ENCODE assay signal across 11 cellular contexts in the genomic region with DNA sequence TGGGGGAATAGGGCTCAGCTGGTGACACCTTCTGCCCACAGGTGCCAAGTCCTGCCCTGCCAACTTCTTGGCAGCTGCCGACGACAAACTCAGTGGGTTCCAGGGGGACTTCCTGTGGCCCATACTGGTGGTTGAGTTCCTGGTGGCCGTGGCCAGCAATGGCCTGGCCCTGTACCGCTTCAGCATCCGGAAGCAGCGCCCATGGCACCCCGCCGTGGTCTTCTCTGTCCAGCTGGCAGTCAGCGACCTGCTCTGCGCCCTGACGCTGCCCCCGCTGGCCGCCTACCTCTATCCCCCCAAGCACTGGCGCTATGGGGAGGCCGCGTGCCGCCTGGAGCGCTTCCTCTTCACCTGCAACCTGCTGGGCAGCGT. TPM values are rescaled to one million over a fixed set of nuclear protein-coding genes. Genes with fewer than 3 reads are reported as not detected.
DNase-seq lines count a peak whose midpoint lies in the region; ATAC-seq and TF ChIP-seq lines count a peak whose summit lies in the region.
"Had no signal": no experiment of that assay in that cellular context is flagged by ENCODE, and none has a peak within 500 bp of the region (broad histone marks: within the 10 kb centered on the region; RNA-seq: fewer than 3 reads in every experiment).

No MANE protein-coding gene starts in this region.

- DNase-seq in NCI-H146 (lab: John Stamatoyannopoulos, UW) (peak; percentile 29), NCI-H146 treated with DMSO at 0.1 percent for 48 hours (lab: John Stamatoyannopoulos, UW; ENCODE audit: unreplicated experiment) (no peak), natural killer cell (peak; percentile 40), GF-D8 (lab: John Stamatoyannopoulos, UW) (no peak), NCI-H510A treated with DMSO at 0.1 percent for 48 hours (lab: John Stamatoyannopoulos, UW) (no peak), GM10266 (ENCODE audit: extremely low spot score) (no peak)
- peak; percentile 77 for DNase-seq in activated CD8-positive, alpha-beta memory T cell treated with anti-CD3 and anti-CD28 coated beads, Interleukin-2, amount 50 U/mL, for 48 hours
- DNase-seq: NCI-H226 had no signal

- peaks cover 14 to 24% (median 22%) of the 10 kb centered on the region in 3 donors for H3K4me1 Mint-ChIP-seq in IgD-negative memory B cell
- peaks cover 43 to 75% of the 10 kb centered on the region in 2 donors for H3K4me1 Mint-ChIP-seq in natural killer cell
- H3K4me1 Mint-ChIP-seq: endodermal cell had no signal

- TF ChIP-seq CTCF in natural killer cell (IDR thresholded peaks at IDR 0.05) (no peak), GM10266 (IDR thresholded peaks at IDR 0.05; ENCODE audit: control insufficient read depth, insufficient read depth, low read depth, missing control alignments) (no peak)

- peak in 2 of 3 donors; percentile 1 for ATAC-seq in natural killer cell

- H3K4me3 Mint-ChIP-seq in IgD-negative memory B cell (peak overlapping the region in 2 of 4 donors; percentile 56 to 68), natural killer cell (peak overlapping the region; percentile 88)
- H3K4me3 Mint-ChIP-seq: endodermal cell had no signal

- no peaks in the 10 kb centered on the region for H3K9me3 Mint-ChIP-seq in IgD-negative memory B cell
- no peaks in the 10 kb centered on the region for H3K9me3 Mint-ChIP-seq in natural killer cell
- H3K9me3 Mint-ChIP-seq: endodermal cell had no signal

- H3K27me3 Mint-ChIP-seq in IgD-negative memory B cell: peaks cover 2% of the 10 kb centered on the region
- H3K27me3 Mint-ChIP-seq in natural killer cell (ENCODE audit: low read depth in 2 of 2): no peaks in the 10 kb centered on the region
- H3K27me3 Mint-ChIP-seq: activated naive CD8-positive, alpha-beta T cell had no signal

- intact Hi-C loops in natural killer cell (cut with micrococcal nuclease): loop anchor here (1.0 to 2.0 kb wide), 4 partner anchors 11 to 179 kb away; partner anchors contain the start of gene ANGPTL6

- H3K27ac Mint-ChIP-seq in IgD-negative memory B cell (peak overlapping the region in 2 of 3 donors; percentile 63 to 90), natural killer cell (peak overlapping the region; percentile 95 to 98)

- H3K36me3 Mint-ChIP-seq in IgD-negative memory B cell (peaks cover 5% of the 10 kb centered on the region), natural killer cell (no peaks in the 10 kb centered on the region)

RNA-seq across cellular contexts. Expression of gene P2RY11, which starts 2.1 kb away (rescaled TPM):
- 3.3 TPM for polyA plus RNA-seq in IgD-negative memory B cell
- total RNA-seq in natural killer cell: 10 to 100 TPM; 44.1 to 52.3 (median 51.0) TPM

RNA-seq across cellular contexts. Expression of gene EIF3G, which starts 6.1 kb away (rescaled TPM):
- polyA plus RNA-seq in IgD-negative memory B cell: 214 TPM
- 100 to 1,000 TPM; 377 to 471 (median 423) TPM for total RNA-seq in natural killer cell

RNA-seq across cellular contexts. Expression of gene PPAN, which starts 7.4 kb away (rescaled TPM):
- 37.5 TPM for polyA plus RNA-seq in IgD-negative memory B cell
- 10 to 100 TPM; 60.0 to 72.2 (median 69.2) TPM for total RNA-seq in natural killer cell

RNA-seq across cellular contexts. Expression of gene ANGPTL6, which starts 11.1 kb away (rescaled TPM):
- polyA plus RNA-seq in IgD-negative memory B cell: 1.3 TPM
- total RNA-seq in natural killer cell: 1 to 10 TPM; 2.9 to 5.5 (median 3.3) TPM
- total RNA-seq: endodermal cell had no signal

RNA-seq across cellular contexts. Expression of gene SHFL, which starts 27.5 kb away (rescaled TPM):
- 63.2 TPM for polyA plus RNA-seq in IgD-negative memory B cell
- 100 to 1,000 TPM; 107 to 111 (median 107) TPM for total RNA-seq in natural killer cell

Comparison
In these comparisons a context has a peak if more than half of its experiments do, and no peak if none do; other contexts are left out.
1. DNase-seq: peak in NCI-H146 (single experiment), activated CD8-positive, alpha-beta memory T cell treated with anti-CD3 and anti-CD28 coated beads, Interleukin-2, amount 50 U/mL, for 48 hours (single experiment) and natural killer cell (single experiment); none in NCI-H146 treated with DMSO at 0.1 percent for 48 hours (single experiment), GF-D8 (single experiment), NCI-H510A treated with DMSO at 0.1 percent for 48 hours (single experiment) and GM10266 (single experiment).